9 cellular contexts compared by ENCODE assay signal in the genomic region with DNA sequence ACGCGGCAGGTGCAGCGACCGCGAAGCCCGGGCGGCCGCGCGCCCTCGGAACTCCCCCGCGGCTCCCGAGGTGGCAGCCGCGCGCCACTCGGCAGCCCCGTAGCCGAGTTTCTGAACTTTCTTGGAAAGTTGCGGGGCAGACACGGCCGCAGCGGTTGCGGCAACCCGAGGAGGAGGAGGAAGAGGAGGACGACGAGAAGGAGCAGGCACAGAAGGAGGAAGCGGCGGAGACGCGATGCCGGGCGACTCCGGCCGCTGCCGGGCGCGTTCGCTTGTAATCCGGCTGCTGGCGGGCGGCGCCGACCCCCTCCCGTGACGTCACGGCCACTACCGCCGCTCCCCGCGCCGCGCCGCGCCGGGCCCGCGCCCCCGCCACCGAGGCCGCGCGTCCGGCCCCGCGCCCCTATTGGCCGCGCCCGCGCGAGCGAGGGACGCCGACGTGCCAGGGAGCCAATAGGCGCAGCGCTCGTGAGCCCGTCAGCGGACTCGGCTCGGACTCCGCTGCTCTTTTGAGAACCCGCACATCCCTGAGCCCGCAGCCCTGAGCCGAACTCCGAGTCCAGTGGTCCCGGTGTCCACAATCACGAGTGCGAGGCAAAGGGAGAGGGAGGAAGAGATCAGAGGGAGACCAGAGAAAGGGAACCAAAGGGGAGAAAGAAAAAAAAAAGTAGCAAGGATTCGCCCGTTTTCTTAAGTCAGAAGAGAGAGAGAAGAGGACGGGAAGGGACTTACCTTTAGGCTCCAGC. TPM values are rescaled to one million over a fixed set of nuclear protein-coding genes. Genes with fewer than 3 reads are reported as not detected.
DNase-seq lines count a peak whose midpoint lies in the region; ATAC-seq and TF ChIP-seq lines count a peak whose summit lies in the region.
"Had no signal": no experiment of that assay in that cellular context is flagged by ENCODE, and none has a peak within 500 bp of the region (broad histone marks: within the 10 kb centered on the region; RNA-seq: fewer than 3 reads in every experiment).

No MANE protein-coding gene starts in this region.

- peaks cover 52 to 100% (median 95%) of the 10 kb centered on the region in 45 donors for H3K27me3 ChIP-seq in dorsolateral prefrontal cortex

- peaks cover 78 to 93% of the 10 kb centered on the region in 2 donors for H3K27me3 Mint-ChIP-seq in natural killer cell (ENCODE audit: low read depth in 2 of 2)

- peaks cover 6% of the 10 kb centered on the region for H3K36me3 Mint-ChIP-seq in natural killer cell

- TF ChIP-seq CTCF in dorsolateral prefrontal cortex (IDR thresholded peaks at IDR 0.05 in 54 of 56, conservative IDR thresholded peaks at IDR 0.05 in 2 of 56; ENCODE audit: low read depth in 1 of 56, partially characterized antibody in 56 of 56) = no peak
- no peak for TF ChIP-seq CTCF in natural killer cell (IDR thresholded peaks at IDR 0.05)

- H3K27ac Mint-ChIP-seq in natural killer cell = no peak overlapping the region

- H3K27ac ChIP-seq in dorsolateral prefrontal cortex = peak overlapping the region in 1 of 59 donors; percentile 90

- DNase-seq in DMS53 (lab: John Stamatoyannopoulos, UW) (peak; percentile 97), NCI-H2171 (lab: John Stamatoyannopoulos, UW) (peak; percentile 21), dorsolateral prefrontal cortex (peak in 1 of 10 donors; percentile 96), natural killer cell (no peak)
- DNase-seq in stimulated activated CD4-positive, alpha-beta T cell treated with anti-CD3 and anti-CD28 coated beads, Interleukin-4, amount 100 ng/mL, for 24 hours = no peak
- no peak for DNase-seq in activated CD4-positive, CD25-positive, alpha-beta regulatory T cell treated with anti-CD3 and anti-CD28 coated beads, Interleukin-2, amount 50 U/mL, for 72 hours

- H3K9me3 Mint-ChIP-seq in natural killer cell = no peaks in the 10 kb centered on the region

- intact Hi-C loops in dorsolateral prefrontal cortex (cut with DNase I) (no loop called here), natural killer cell (cut with micrococcal nuclease) (no loop called here)

- H3K4me1 Mint-ChIP-seq in natural killer cell = peaks cover 17 to 18% of the 10 kb centered on the region in 2 donors

- ATAC-seq in natural killer cell = peak in 2 of 3 donors; percentile 18 to 45
- ATAC-seq in HG02610 (IDR thresholded peaks at IDR 0.05; ENCODE audit: unreplicated experiment) = no peak
- no peak for ATAC-seq in GM19463 (IDR thresholded peaks at IDR 0.05; ENCODE audit: unreplicated experiment)

- peak overlapping the region; percentile 81 for H3K4me3 Mint-ChIP-seq in natural killer cell

- H3K4me3 ChIP-seq in dorsolateral prefrontal cortex = peak overlapping the region in 30 of 59 donors; percentile 7 to 53 (median 33)

RNA-seq across cellular contexts. Expression of a gene that starts 0.7 kb away (rescaled TPM):
- total RNA-seq in dorsolateral prefrontal cortex (under 1 TPM in 5 of 120 experiments, not detected in 115; 0.24 to 0.32 (median 0.28) TPM), natural killer cell (not detected)
- total RNA-seq: epithelial cell of proximal tubule had no signal

Comparison
In these comparisons a context has a peak if more than half of its experiments do, and no peak if none do; other contexts are left out.
1. DNase-seq: peak in DMS53 (single experiment) and NCI-H2171 (single experiment); none in natural killer cell (single experiment), stimulated activated CD4-positive, alpha-beta T cell treated with anti-CD3 and anti-CD28 coated beads, Interleukin-4, amount 100 ng/mL, for 24 hours (single experiment) and activated CD4-positive, CD25-positive, alpha-beta regulatory T cell treated with anti-CD3 and anti-CD28 coated beads, Interleukin-2, amount 50 U/mL, for 72 hours (single experiment).
2. ATAC-seq: peak in natural killer cell (2 of 3); none in HG02610 (single experiment) and GM19463 (single experiment).